In genomic region chr1:23796466-23797271, GRCh38 we compare ENCODE assay signal across 18 cellular contexts. TPM values are rescaled to one million over a fixed set of nuclear protein-coding genes. Genes with fewer than 3 reads are reported as not detected.
DNase-seq lines count a peak whose midpoint lies in the region; ATAC-seq and TF ChIP-seq lines count a peak whose summit lies in the region.
"Had no signal": no experiment of that assay in that cellular context is flagged by ENCODE, and none has a peak within 500 bp of the region (broad histone marks: within the 10 kb centered on the region; RNA-seq: fewer than 3 reads in every experiment).

No MANE protein-coding gene starts in this region.

- H3K4me2 ChIP-seq in OCI-LY7 (ENCODE audit: low read length) = no peak overlapping the region
- H3K4me2 ChIP-seq: smooth muscle cell had no signal

- peak overlapping the region; percentile 50 for H3K27ac Mint-ChIP-seq in Caco-2 (ENCODE audit: unreplicated experiment)
- peak overlapping the region in 1 of 3 experiments; percentile 53 for H3K27ac Mint-ChIP-seq in nephron
- peak overlapping the region in 3 of 7 donors; percentile 30 to 72 (median 68) for H3K27ac Mint-ChIP-seq in CD4-positive, alpha-beta memory T cell
- H3K27ac Mint-ChIP-seq: activated CD8-positive, alpha-beta T cell treated with anti-CD3 and anti-CD28 coated beads, Interleukin-2, amount 10 ng/mL, durations not matched to agents 7 days and 5 days; memory B cell had no signal

- H3K79me2 ChIP-seq in OCI-LY7 (ENCODE audit: insufficient read depth, low read depth, low read length) = peaks cover 13% of the 10 kb centered on the region; the same call in 1 of the 2 replicates

- H3K36me3 Mint-ChIP-seq in Caco-2 (ENCODE audit: insufficient read depth, unreplicated experiment) (peaks cover 68% of the 10 kb centered on the region), nephron (ENCODE audit: low read depth) (peaks cover 8% of the 10 kb centered on the region)
- H3K36me3 Mint-ChIP-seq in CD4-positive, alpha-beta memory T cell = peaks cover 4 to 21% of the 10 kb centered on the region in 2 donors
- H3K36me3 Mint-ChIP-seq: immature natural killer cell had no signal

- peak in 1 of 2 experiments; percentile 5 for TF ChIP-seq CTCF in Caco-2 (IDR thresholded peaks at IDR 0.05; ENCODE audit: insufficient read depth in 1 of 2, low read depth in 1 of 2, low read length in 1 of 2, severe bottlenecking in 1 of 2, unreplicated experiment in 1 of 2)
- peak; percentile 52; the same call in 1 of the 2 replicates for TF ChIP-seq CTCF in OCI-LY7 (conservative IDR thresholded peaks at IDR 0.05; ENCODE audit: low read length)
- TF ChIP-seq CTCF in nephron (IDR thresholded peaks at IDR 0.05; ENCODE audit: unreplicated experiment in 3 of 3) = no peak

- no peak for ATAC-seq in GM21576 (IDR thresholded peaks at IDR 0.05; ENCODE audit: unreplicated experiment)
- no peak for ATAC-seq in HG03135 (IDR thresholded peaks at IDR 0.05; ENCODE audit: unreplicated experiment)
- ATAC-seq: activated CD8-positive, alpha-beta T cell treated with anti-CD3 and anti-CD28 coated beads, Interleukin-2, amount 10 ng/mL, durations not matched to agents 7 days and 5 days; gastroesophageal sphincter had no signal

- no peaks in the 10 kb centered on the region for H3K9me2 ChIP-seq in OCI-LY7 (ENCODE audit: insufficient read depth, low read length)

- intact Hi-C loops in Caco-2 (cut with micrococcal nuclease; ENCODE audit: unreplicated experiment) (no loop called here), OCI-LY7 (cut with micrococcal nuclease; ENCODE audit: unreplicated experiment) (no loop called here)
- intact Hi-C loops in CD4-positive, alpha-beta memory T cell (cut with micrococcal nuclease) = no loop called here

- H3K4me3 ChIP-seq in Caco-2 (ENCODE audit: low read depth, low read length) (no peak overlapping the region), OCI-LY7 (ENCODE audit: low read depth, low read length, poor library complexity, severe bottlenecking) (no peak overlapping the region)
- H3K4me3 ChIP-seq in CD4-positive, alpha-beta memory T cell (ENCODE audit: low read length in 2 of 2) = no peak overlapping the region
- H3K4me3 ChIP-seq: gastroesophageal sphincter, SJSA1, smooth muscle cell had no signal

- H3K9me3 ChIP-seq in Caco-2 = no peaks in the 10 kb centered on the region
- no peaks in the 10 kb centered on the region for H3K9me3 ChIP-seq in OCI-LY7 (ENCODE audit: low read length)
- no peaks in the 10 kb centered on the region for H3K9me3 ChIP-seq in CD4-positive, alpha-beta memory T cell (ENCODE audit: control insufficient read depth in 1 of 2, low read length in 2 of 2)
- H3K9me3 ChIP-seq: gastroesophageal sphincter had no signal

- no peak overlapping the region for H3K4me3 Mint-ChIP-seq in Caco-2 (ENCODE audit: unreplicated experiment)
- H3K4me3 Mint-ChIP-seq in nephron = peak overlapping the region in 2 of 3 experiments; percentile 49 to 51
- H3K4me3 Mint-ChIP-seq in CD4-positive, alpha-beta memory T cell = no peak overlapping the region
- H3K4me3 Mint-ChIP-seq: activated CD8-positive, alpha-beta T cell treated with anti-CD3 and anti-CD28 coated beads, Interleukin-2, amount 10 ng/mL, durations not matched to agents 7 days and 5 days; immature natural killer cell; memory B cell had no signal

- no peaks in the 10 kb centered on the region for H3K27me3 ChIP-seq in Caco-2 (replicated peaks; ENCODE audit: control insufficient read depth, insufficient read depth, low read length)
- H3K27me3 ChIP-seq in CD4-positive, alpha-beta memory T cell (ENCODE audit: insufficient read depth, low read length) = no peaks in the 10 kb centered on the region
- H3K27me3 ChIP-seq: gastroesophageal sphincter, SJSA1 had no signal

- H3K4me1 Mint-ChIP-seq in Caco-2 (ENCODE audit: low read depth, unreplicated experiment) = no peaks in the 10 kb centered on the region
- H3K4me1 Mint-ChIP-seq in nephron = peaks cover 14% of the 10 kb centered on the region
- H3K4me1 Mint-ChIP-seq in CD4-positive, alpha-beta memory T cell = peaks cover 10 to 45% (median 25%) of the 10 kb centered on the region in 4 donors

- H3K4me1 ChIP-seq in Caco-2 (peaks cover 7% of the 10 kb centered on the region; the same call in 1 of the 2 replicates), OCI-LY7 (ENCODE audit: insufficient read depth, low read length, poor library complexity, severe bottlenecking) (peaks cover 24% of the 10 kb centered on the region)
- H3K4me1 ChIP-seq in CD4-positive, alpha-beta memory T cell (ENCODE audit: insufficient read depth, low read length) = peaks cover 40% of the 10 kb centered on the region

- BruUV-seq in Caco-2 (replicated peaks; lab: Mats Ljungman, UMichigan) (no TSS peak), OCI-LY7 (replicated peaks; lab: Mats Ljungman, UMichigan) (no TSS peak)

- no peaks in the 10 kb centered on the region for H4K20me1 ChIP-seq in OCI-LY7 (ENCODE audit: insufficient read depth, low read length)

- CTCF ChIA-PET in Caco-2 (lab: Charles Lee) = interaction anchor here (0.7 kb wide), 1 partner anchor 13 kb away, joined by 3 read pairs; no protein-coding TSS in a partner anchor
- CTCF ChIA-PET in OCI-LY7 (lab: Charles Lee; ENCODE audit: unreplicated experiment) = interaction anchor here (0.5 kb wide), 1 partner anchor 13 kb away, joined by 3 read pairs; no protein-coding TSS in a partner anchor
- CTCF ChIA-PET in CD4-positive, alpha-beta memory T cell (lab: Charles Lee; ENCODE audit: partially characterized antibody) = interaction anchor here (1.2 kb wide), 1 partner anchor 8 kb away, joined by 3 read pairs; no protein-coding TSS in a partner anchor

- H3K27ac ChIP-seq in OCI-LY7 (ENCODE audit: low read depth, low read length, poor library complexity, severe bottlenecking) = no peak overlapping the region
- H3K27ac ChIP-seq in CD4-positive, alpha-beta memory T cell (ENCODE audit: low read depth, low read length) = no peak overlapping the region
- H3K27ac ChIP-seq: gastroesophageal sphincter, SJSA1 had no signal

- POLR2A ChIA-PET in Caco-2 (lab: Charles Lee) = no interaction called here
- POLR2A ChIA-PET in OCI-LY7 (lab: Charles Lee) = no interaction called here
- POLR2A ChIA-PET in CD4-positive, alpha-beta memory T cell (lab: Charles Lee; ENCODE audit: partially characterized antibody) = interaction anchor here (0.8 to 1.1 kb wide), 2 partner anchors 16 to 28 kb away, joined by 3 to 4 read pairs; partner anchors contain the start of gene HMGCL

- H3K27me3 Mint-ChIP-seq in Caco-2 (ENCODE audit: insufficient read depth, unreplicated experiment) = no peaks in the 10 kb centered on the region
- peaks cover 3% of the 10 kb centered on the region for H3K27me3 Mint-ChIP-seq in nephron (ENCODE audit: low read depth)
- no peaks in the 10 kb centered on the region for H3K27me3 Mint-ChIP-seq in CD4-positive, alpha-beta memory T cell
- H3K27me3 Mint-ChIP-seq: memory B cell had no signal

- no peak overlapping the region for H2AFZ ChIP-seq in OCI-LY7 (ENCODE audit: low read length)

- H3K36me3 ChIP-seq in Caco-2 (ENCODE audit: control insufficient read depth, insufficient read depth, low read length) = no peaks in the 10 kb centered on the region; the same call in none of the 2 replicates
- peaks cover 44% of the 10 kb centered on the region for H3K36me3 ChIP-seq in OCI-LY7 (ENCODE audit: insufficient read depth, low read length)
- peaks cover 5% of the 10 kb centered on the region for H3K36me3 ChIP-seq in CD4-positive, alpha-beta memory T cell (ENCODE audit: insufficient read depth, low read length)

- H3K9me3 Mint-ChIP-seq in Caco-2 (ENCODE audit: unreplicated experiment) (no peaks in the 10 kb centered on the region), nephron (no peaks in the 10 kb centered on the region)
- H3K9me3 Mint-ChIP-seq in CD4-positive, alpha-beta memory T cell = peaks cover 0 to under 1% (median 0%) of the 10 kb centered on the region in 8 donors
- H3K9me3 Mint-ChIP-seq: immature natural killer cell, memory B cell had no signal

- DNase-seq in Caco-2 = no peak
- no peak for DNase-seq in OCI-LY7 (ENCODE audit: low spot score)
- peak; percentile 35 for DNase-seq in cerebellar cortex (ENCODE audit: low spot score)
- no peak for DNase-seq in CD4-positive, alpha-beta memory T cell
- DNase-seq in stimulated activated CD8-positive, alpha-beta memory T cell treated with anti-CD3 and anti-CD28 coated beads, Interleukin-4, amount 100 ng/mL, for 48 hours = no peak
- DNase-seq: activated CD8-positive, alpha-beta T cell treated with anti-CD3 and anti-CD28 coated beads, Interleukin-2, amount 10 ng/mL, durations not matched to agents 7 days and 5 days; activated naive CD4-positive, alpha-beta T cell treated with Interleukin-2 at 50 U/mL for 16 hours; DMS153; immature natural killer cell; NCI-H345; nucleus accumbens had no signal

RNA-seq across cellular contexts. Expression of gene GALE, which starts 3.9 kb away (rescaled TPM):
- 51.6 and 57.1 TPM in 2 replicates for total RNA-seq in Caco-2 (2022)
- total RNA-seq in OCI-LY7 (2014; rRNA removed; shearing (Covaris generic)) = 17.9 and 19.6 TPM in 2 replicates
- 16.0 and 16.8 TPM in 2 replicates for total RNA-seq in OCI-LY7 (2022)
- 10 to 100 TPM; 11.2 to 12.0 TPM for total RNA-seq in CD4-positive, alpha-beta memory T cell
- 10 to 100 TPM; 13.8 to 15.9 TPM for polyA plus RNA-seq in CD4-positive, alpha-beta memory T cell

RNA-seq across cellular contexts. Expression of gene LYPLA2, which starts 5.7 kb away (rescaled TPM):
- total RNA-seq in Caco-2 (2022) (52.5 and 63.1 TPM in 2 replicates), OCI-LY7 (2022) (66.5 and 68.3 TPM in 2 replicates)
- 65.1 and 91.2 TPM in 2 replicates for total RNA-seq in OCI-LY7 (2014; rRNA removed; shearing (Covaris generic))
- 10 to 100 TPM; 52.6 to 55.8 TPM for total RNA-seq in CD4-positive, alpha-beta memory T cell
- polyA plus RNA-seq in CD4-positive, alpha-beta memory T cell = 100 to 1,000 TPM; 110 to 151 TPM

RNA-seq across cellular contexts. Expression of gene PITHD1, which starts 18.5 kb away (rescaled TPM):
- 44.7 and 47.8 TPM in 2 replicates for total RNA-seq in Caco-2 (2022)
- total RNA-seq in OCI-LY7 (2014; rRNA removed; shearing (Covaris generic)) = 89.9 and 90.8 TPM in 2 replicates
- 63.6 and 67.2 TPM in 2 replicates for total RNA-seq in OCI-LY7 (2022)
- 10 to 100 TPM; 78.3 to 82.1 TPM for total RNA-seq in CD4-positive, alpha-beta memory T cell
- 10 to 100 TPM; 65.3 to 82.2 TPM for polyA plus RNA-seq in CD4-positive, alpha-beta memory T cell

RNA-seq across cellular contexts. Expression of gene HMGCL, which starts 28.6 kb away (rescaled TPM):
- total RNA-seq in Caco-2 (2022) (18.3 and 19.4 TPM in 2 replicates), OCI-LY7 (2022) (27.4 and 30.7 TPM in 2 replicates)
- total RNA-seq in OCI-LY7 (2014; rRNA removed; shearing (Covaris generic)) = 9.0 and 13.1 TPM in 2 replicates
- total RNA-seq in CD4-positive, alpha-beta memory T cell = 10 to 100 TPM; 36.3 to 38.5 TPM
- 10 to 100 TPM; 27.8 to 32.3 TPM for polyA plus RNA-seq in CD4-positive, alpha-beta memory T cell

RNA-seq across cellular contexts. Expression of gene ELOA, which starts 53.4 kb away (rescaled TPM):
- total RNA-seq in Caco-2 (2022) (29.4 and 31.3 TPM in 2 replicates), OCI-LY7 (2022) (35.8 and 41.0 TPM in 2 replicates)
- 24.7 and 29.1 TPM in 2 replicates for total RNA-seq in OCI-LY7 (2014; rRNA removed; shearing (Covaris generic))
- 10 to 100 TPM; 28.3 to 31.7 TPM for total RNA-seq in CD4-positive, alpha-beta memory T cell
- 10 to 100 TPM; 17.1 to 32.4 TPM for polyA plus RNA-seq in CD4-positive, alpha-beta memory T cell

Comparison
In these comparisons a context has a peak if more than half of its experiments do, and no peak if none do; other contexts are left out.
1. H3K4me3 Mint-ChIP-seq: peak in nephron (2 of 3); none in Caco-2 (single experiment) and CD4-positive, alpha-beta memory T cell (0 of 8).